ENCODE assay signal across 9 cellular contexts in the genomic region with DNA sequence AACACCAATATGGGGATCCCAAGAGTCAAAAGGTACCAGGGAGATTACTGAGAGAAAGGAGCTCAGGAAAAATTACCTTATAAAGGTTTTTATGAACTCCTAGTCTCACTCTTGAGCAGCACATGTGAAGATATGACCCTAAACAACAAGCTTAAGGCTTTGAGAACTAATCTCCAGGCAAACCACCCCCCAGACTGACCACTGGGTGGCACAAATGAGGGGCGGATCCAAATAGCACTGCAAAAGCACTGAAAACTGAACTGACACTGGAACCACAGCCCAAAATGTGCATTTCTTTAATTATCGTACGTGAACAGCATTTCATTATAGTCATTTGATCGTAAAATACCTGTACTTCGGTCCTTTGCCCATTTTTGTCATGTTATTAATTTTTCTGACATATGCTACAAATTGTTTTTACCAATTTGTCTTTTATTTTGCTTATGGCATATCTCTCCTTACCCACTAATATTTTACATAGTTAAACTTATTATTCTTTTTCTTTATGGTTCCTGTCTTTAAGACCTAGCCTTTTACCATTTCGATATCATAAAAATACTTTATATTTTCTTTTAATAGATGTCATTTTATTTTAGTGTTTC. TPM values are rescaled to one million over a fixed set of nuclear protein-coding genes. Genes with fewer than 3 reads are reported as not detected.
DNase-seq lines count a peak whose midpoint lies in the region; ATAC-seq and TF ChIP-seq lines count a peak whose summit lies in the region.
"Had no signal": no experiment of that assay in that cellular context is flagged by ENCODE, and none has a peak within 500 bp of the region (broad histone marks: within the 10 kb centered on the region; RNA-seq: fewer than 3 reads in every experiment).

No MANE protein-coding gene starts in this region.

- H3K27me3 Mint-ChIP-seq in activated CD8-positive, alpha-beta T cell treated with anti-CD3 and anti-CD28 coated beads, Interleukin-2, amount 10 ng/mL, durations not matched to agents 7 days and 5 days (ENCODE audit: low read depth) = no peaks in the 10 kb centered on the region
- H3K27me3 Mint-ChIP-seq: activated naive CD8-positive, alpha-beta T cell had no signal

- no peak for ATAC-seq in activated CD8-positive, alpha-beta T cell treated with anti-CD3 and anti-CD28 coated beads, Interleukin-2, amount 10 ng/mL, durations not matched to agents 7 days and 5 days
- ATAC-seq in right cardiac atrium (no peak), GM18498 (IDR thresholded peaks at IDR 0.05; ENCODE audit: unreplicated experiment) (no peak)

- no peak overlapping the region for H3K4me3 Mint-ChIP-seq in activated CD8-positive, alpha-beta T cell treated with anti-CD3 and anti-CD28 coated beads, Interleukin-2, amount 10 ng/mL, durations not matched to agents 7 days and 5 days
- H3K4me3 Mint-ChIP-seq: activated naive CD8-positive, alpha-beta T cell had no signal

- CTCF ChIA-PET in activated CD8-positive, alpha-beta T cell treated with anti-CD3 and anti-CD28 coated beads, Interleukin-2, amount 10 ng/mL, durations not matched to agents 7 days and 5 days (lab: Charles Lee) = interaction anchor here (0.6 to 2.5 kb wide), 13 partner anchors 10 to 153 kb away, joined by 3 to 12 read pairs (median 5); no protein-coding TSS in a partner anchor

- no peak overlapping the region for H3K4me3 ChIP-seq in LNCaP clone FGC (ENCODE audit: low read depth, low read length)
- no peak overlapping the region for H3K4me3 ChIP-seq in right cardiac atrium (ENCODE audit: low read length)

- no peak overlapping the region for H3K27ac ChIP-seq in right cardiac atrium (ENCODE audit: low read length)

- no peaks in the 10 kb centered on the region for H3K4me1 ChIP-seq in right cardiac atrium (ENCODE audit: control insufficient read depth, insufficient read depth, low read length)

- H3K4me1 Mint-ChIP-seq in activated CD8-positive, alpha-beta T cell treated with anti-CD3 and anti-CD28 coated beads, Interleukin-2, amount 10 ng/mL, durations not matched to agents 7 days and 5 days (ENCODE audit: low read depth) = no peaks in the 10 kb centered on the region

- 90% methylated on average over 6 of the region's 6 CpGs for WGBS in right cardiac atrium

- H3K36me3 Mint-ChIP-seq in activated CD8-positive, alpha-beta T cell treated with anti-CD3 and anti-CD28 coated beads, Interleukin-2, amount 10 ng/mL, durations not matched to agents 7 days and 5 days (ENCODE audit: low read depth) = peaks cover 18% of the 10 kb centered on the region

- H3K9me3 Mint-ChIP-seq in activated CD8-positive, alpha-beta T cell treated with anti-CD3 and anti-CD28 coated beads, Interleukin-2, amount 10 ng/mL, durations not matched to agents 7 days and 5 days (ENCODE audit: insufficient read depth) = no peaks in the 10 kb centered on the region

- peak; percentile 23 for DNase-seq in activated CD8-positive, alpha-beta memory T cell treated with anti-CD3 and anti-CD28 coated beads, Interleukin-2, amount 50 U/mL, for 4 hours
- DNase-seq in activated CD8-positive, alpha-beta memory T cell treated with anti-CD3 and anti-CD28 coated beads for 24 hours = no peak
- DNase-seq in LNCaP clone FGC (ENCODE audit: low read depth) (no peak), right cardiac atrium (peak in 2 of 3 donors; percentile 23 to 61), NCI-H1694 treated with DMSO at 0.1 percent for 48 hours (lab: John Stamatoyannopoulos, UW) (no peak)
- DNase-seq in activated CD8-positive, alpha-beta T cell treated with anti-CD3 and anti-CD28 coated beads, Interleukin-2, amount 10 ng/mL, durations not matched to agents 7 days and 5 days = peak; percentile 39
- peak; percentile 16 to 18 for DNase-seq in stimulated activated CD4-positive, alpha-beta T cell treated with anti-CD3 and anti-CD28 coated beads, Interleukin-2, amount 100 ng/mL, for 24 hours

- TF ChIP-seq CTCF in LNCaP clone FGC (IDR thresholded peaks at IDR 0.05; ENCODE audit: control insufficient read depth, extremely low read depth, insufficient read depth) = peak; percentile 63

- POLR2A ChIA-PET in activated CD8-positive, alpha-beta T cell treated with anti-CD3 and anti-CD28 coated beads, Interleukin-2, amount 10 ng/mL, durations not matched to agents 7 days and 5 days (lab: Charles Lee) = interaction anchor here (0.5 kb wide), 1 partner anchor 72 kb away, joined by 4 read pairs; no protein-coding TSS in a partner anchor

- H3K27ac Mint-ChIP-seq in activated CD8-positive, alpha-beta T cell treated with anti-CD3 and anti-CD28 coated beads, Interleukin-2, amount 10 ng/mL, durations not matched to agents 7 days and 5 days = no peak overlapping the region
- H3K27ac Mint-ChIP-seq: activated naive CD8-positive, alpha-beta T cell had no signal

- H3K27me3 ChIP-seq in right cardiac atrium (ENCODE audit: control insufficient read depth, insufficient read depth) = no peaks in the 10 kb centered on the region

- no peaks in the 10 kb centered on the region for H3K9me3 ChIP-seq in right cardiac atrium (ENCODE audit: control insufficient read depth, low read length)

- intact Hi-C loops in right cardiac atrium (cut with DNase I) = no loop called here

RNA-seq across cellular contexts. Expression of a gene that starts 31.5 kb away (rescaled TPM):
- 10 to 100 TPM; 23.0 to 26.3 TPM for total RNA-seq in activated CD8-positive, alpha-beta T cell treated with anti-CD3 and anti-CD28 coated beads, Interleukin-2, amount 10 ng/mL, durations not matched to agents 7 days and 5 days
- total RNA-seq in right cardiac atrium = 10 to 100 TPM; 44.1 to 70.8 (median 57.3) TPM
- polyA plus RNA-seq in right cardiac atrium = 21.5 TPM

RNA-seq across cellular contexts. Expression of a gene that starts 44.5 kb away (rescaled TPM):
- 10 to 100 TPM; 14.4 to 16.0 TPM for total RNA-seq in activated CD8-positive, alpha-beta T cell treated with anti-CD3 and anti-CD28 coated beads, Interleukin-2, amount 10 ng/mL, durations not matched to agents 7 days and 5 days
- 10 to 100 TPM; 10.2 to 12.6 (median 10.9) TPM for total RNA-seq in right cardiac atrium
- 4.8 TPM for polyA plus RNA-seq in right cardiac atrium

Comparison
In these comparisons a context has a peak if more than half of its experiments do, and no peak if none do; other contexts are left out.
1. DNase-seq: peak in activated CD8-positive, alpha-beta memory T cell treated with anti-CD3 and anti-CD28 coated beads, Interleukin-2, amount 50 U/mL, for 4 hours (single experiment), activated CD8-positive, alpha-beta T cell treated with anti-CD3 and anti-CD28 coated beads, Interleukin-2, amount 10 ng/mL, durations not matched to agents 7 days and 5 days (single experiment), right cardiac atrium (2 of 3) and stimulated activated CD4-positive, alpha-beta T cell treated with anti-CD3 and anti-CD28 coated beads, Interleukin-2, amount 100 ng/mL, for 24 hours (2 of 2); none in activated CD8-positive, alpha-beta memory T cell treated with anti-CD3 and anti-CD28 coated beads for 24 hours (single experiment), LNCaP clone FGC (single experiment) and NCI-H1694 treated with DMSO at 0.1 percent for 48 hours (single experiment).